27 cellular contexts compared by ENCODE assay signal in the genomic region with DNA sequence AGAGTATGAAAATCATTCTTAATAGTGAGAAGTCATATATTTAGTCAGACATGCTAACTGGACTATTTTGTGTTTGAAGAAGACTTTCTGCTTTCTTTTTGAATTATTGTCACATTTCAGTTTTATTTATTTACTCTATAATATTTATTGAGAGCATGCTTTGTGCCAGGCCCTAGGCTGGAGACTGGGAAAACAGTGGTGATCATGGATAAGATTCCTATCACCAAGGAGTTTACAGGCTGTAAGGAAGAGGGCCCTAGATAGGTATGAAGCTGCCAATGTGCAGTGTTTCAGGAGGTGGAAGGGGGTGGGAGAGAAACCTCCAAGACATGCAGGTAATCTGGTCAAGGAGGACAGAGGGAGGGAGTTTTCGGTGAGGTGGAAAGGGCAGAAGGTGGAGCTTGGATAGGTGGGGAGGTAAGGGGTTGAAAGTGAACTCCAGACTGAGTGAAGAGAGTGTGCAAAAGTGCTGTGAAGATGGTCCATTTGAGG.
"Had no signal": no experiment of that assay in that cellular context is flagged by ENCODE, and none has a peak within 500 bp of the region (broad histone marks: within the 10 kb centered on the region; RNA-seq: fewer than 3 reads in every experiment).

No MANE protein-coding gene starts in this region.

- H3K9me3 Mint-ChIP-seq: activated naive CD4-positive, alpha-beta T cell treated with anti-CD3 and anti-CD28 coated beads for 36 hours; nephron had no signal

- ATAC-seq: activated CD4-positive, CD25-positive, alpha-beta regulatory T cell treated with anti-CD3 and anti-CD28 coated beads, Interleukin-2, amount 50 U/mL, for 24 hours; body of pancreas; foreskin keratinocyte; heart left ventricle; left lobe of liver; lower lobe of right lung had no signal

- H3K9me3 ChIP-seq: adrenal gland, body of pancreas, esophagus muscularis mucosa, heart left ventricle, lower lobe of right lung, ovary, prostate gland, tibial nerve had no signal

- DNase-seq: activated CD4-positive, alpha-beta T cell treated with anti-CD3 and anti-CD28 coated beads for 48 hours; activated CD4-positive, alpha-beta T cell treated with anti-CD3 and anti-CD28 coated beads, Interleukin-2, amount 50 U/mL, for 48 hours; activated CD8-positive, alpha-beta memory T cell treated with anti-CD3 and anti-CD28 coated beads for 24 hours; activated effector memory CD4-positive, alpha-beta T cell treated with anti-CD3 and anti-CD28 coated beads, Interleukin-2, amount 50 U/mL, for 16 hours; activated naive CD4-positive, alpha-beta T cell treated with anti-CD3 and anti-CD28 coated beads for 36 hours; adrenal gland; aorta; body of pancreas; dermis blood vessel endothelial cell; effector CD4-positive, alpha-beta T cell; foreskin keratinocyte; heart left ventricle; kidney glomerular epithelial cell; lower lobe of right lung; mesendoderm; ovary; stimulated activated CD4-positive, alpha-beta T cell treated with anti-CD3 and anti-CD28 coated beads, Interleukin-1b, Interleukin-23, amount 100 ng/mL, for 48 hours; stimulated activated CD4-positive, alpha-beta T cell treated with anti-CD3 and anti-CD28 coated beads, Interleukin-4, amount 100 ng/mL, for 4 hours; stimulated activated CD8-positive, alpha-beta memory T cell treated with anti-CD3 and anti-CD28 coated beads, Interleukin-4, amount 100 ng/mL, for 48 hours; stimulated activated naive CD4-positive, alpha-beta T cell had no signal

- H3K27ac Mint-ChIP-seq: activated naive CD4-positive, alpha-beta T cell treated with anti-CD3 and anti-CD28 coated beads for 36 hours; nephron had no signal

- H3K4me3 Mint-ChIP-seq: activated naive CD4-positive, alpha-beta T cell treated with anti-CD3 and anti-CD28 coated beads for 36 hours; nephron had no signal

- H3K27ac ChIP-seq: adrenal gland, body of pancreas, esophagus muscularis mucosa, foreskin keratinocyte, heart left ventricle, lower lobe of right lung, ovary, prostate gland, tibial nerve had no signal

- H3K4me1 ChIP-seq: adrenal gland, body of pancreas, esophagus muscularis mucosa, foreskin keratinocyte, heart left ventricle, lower lobe of right lung, prostate gland, tibial nerve had no signal

- H3K27me3 ChIP-seq: adrenal gland, body of pancreas, esophagus muscularis mucosa, foreskin keratinocyte, heart left ventricle, ovary, tibial nerve had no signal

- H3K4me1 Mint-ChIP-seq: nephron had no signal

- H3K4me2 ChIP-seq: smooth muscle cell had no signal
